Comparison of ENCODE assay signal across 2 cellular contexts in the genomic region with DNA sequence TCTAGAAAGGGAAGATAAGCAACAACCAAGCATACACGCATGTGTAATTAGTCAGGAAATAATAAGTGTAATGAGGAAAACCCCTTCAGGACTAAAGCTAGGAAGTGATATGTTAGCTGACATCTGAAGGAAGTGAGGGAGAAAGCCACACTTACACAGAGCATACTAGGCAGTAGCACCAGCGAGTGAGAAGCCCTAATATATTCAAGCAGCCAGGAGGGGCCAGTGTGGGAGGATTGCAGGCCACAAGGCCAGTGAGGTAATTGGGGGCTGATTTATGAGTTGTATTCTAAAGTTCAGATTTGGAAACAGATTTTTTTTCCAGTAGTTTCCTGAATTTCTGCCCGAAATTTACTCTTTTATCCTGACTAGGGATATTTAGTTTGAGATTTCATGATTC.
TF ChIP-seq lines count a peak whose summit lies in the region.

No MANE protein-coding gene starts in this region.

TF ChIP-seq in GM23338, 12 proteins besides CTCF, POLR2A, EP300 and RAD21:
- TF ChIP-seq, protein P1, sequence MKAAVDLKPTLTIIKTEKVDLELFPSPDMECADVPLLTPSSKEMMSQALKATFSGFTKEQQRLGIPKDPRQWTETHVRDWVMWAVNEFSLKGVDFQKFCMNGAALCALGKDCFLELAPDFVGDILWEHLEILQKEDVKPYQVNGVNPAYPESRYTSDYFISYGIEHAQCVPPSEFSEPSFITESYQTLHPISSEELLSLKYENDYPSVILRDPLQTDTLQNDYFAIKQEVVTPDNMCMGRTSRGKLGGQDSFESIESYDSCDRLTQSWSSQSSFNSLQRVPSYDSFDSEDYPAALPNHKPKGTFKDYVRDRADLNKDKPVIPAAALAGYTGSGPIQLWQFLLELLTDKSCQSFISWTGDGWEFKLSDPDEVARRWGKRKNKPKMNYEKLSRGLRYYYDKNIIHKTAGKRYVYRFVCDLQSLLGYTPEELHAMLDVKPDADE (IDR thresholded peaks at IDR 0.05) = no peak
- TF ChIP-seq ZNF114 (CRISPR knock-in tag; IDR thresholded peaks at IDR 0.05) (no peak), ZNF331 (CRISPR knock-in tag; IDR thresholded peaks at IDR 0.05; ENCODE audit: low read depth) (no peak), EZH2phosphoT487 (IDR thresholded peaks at IDR 0.05; ENCODE audit: unreplicated experiment) (no peak)
- TF ChIP-seq, protein P2, sequence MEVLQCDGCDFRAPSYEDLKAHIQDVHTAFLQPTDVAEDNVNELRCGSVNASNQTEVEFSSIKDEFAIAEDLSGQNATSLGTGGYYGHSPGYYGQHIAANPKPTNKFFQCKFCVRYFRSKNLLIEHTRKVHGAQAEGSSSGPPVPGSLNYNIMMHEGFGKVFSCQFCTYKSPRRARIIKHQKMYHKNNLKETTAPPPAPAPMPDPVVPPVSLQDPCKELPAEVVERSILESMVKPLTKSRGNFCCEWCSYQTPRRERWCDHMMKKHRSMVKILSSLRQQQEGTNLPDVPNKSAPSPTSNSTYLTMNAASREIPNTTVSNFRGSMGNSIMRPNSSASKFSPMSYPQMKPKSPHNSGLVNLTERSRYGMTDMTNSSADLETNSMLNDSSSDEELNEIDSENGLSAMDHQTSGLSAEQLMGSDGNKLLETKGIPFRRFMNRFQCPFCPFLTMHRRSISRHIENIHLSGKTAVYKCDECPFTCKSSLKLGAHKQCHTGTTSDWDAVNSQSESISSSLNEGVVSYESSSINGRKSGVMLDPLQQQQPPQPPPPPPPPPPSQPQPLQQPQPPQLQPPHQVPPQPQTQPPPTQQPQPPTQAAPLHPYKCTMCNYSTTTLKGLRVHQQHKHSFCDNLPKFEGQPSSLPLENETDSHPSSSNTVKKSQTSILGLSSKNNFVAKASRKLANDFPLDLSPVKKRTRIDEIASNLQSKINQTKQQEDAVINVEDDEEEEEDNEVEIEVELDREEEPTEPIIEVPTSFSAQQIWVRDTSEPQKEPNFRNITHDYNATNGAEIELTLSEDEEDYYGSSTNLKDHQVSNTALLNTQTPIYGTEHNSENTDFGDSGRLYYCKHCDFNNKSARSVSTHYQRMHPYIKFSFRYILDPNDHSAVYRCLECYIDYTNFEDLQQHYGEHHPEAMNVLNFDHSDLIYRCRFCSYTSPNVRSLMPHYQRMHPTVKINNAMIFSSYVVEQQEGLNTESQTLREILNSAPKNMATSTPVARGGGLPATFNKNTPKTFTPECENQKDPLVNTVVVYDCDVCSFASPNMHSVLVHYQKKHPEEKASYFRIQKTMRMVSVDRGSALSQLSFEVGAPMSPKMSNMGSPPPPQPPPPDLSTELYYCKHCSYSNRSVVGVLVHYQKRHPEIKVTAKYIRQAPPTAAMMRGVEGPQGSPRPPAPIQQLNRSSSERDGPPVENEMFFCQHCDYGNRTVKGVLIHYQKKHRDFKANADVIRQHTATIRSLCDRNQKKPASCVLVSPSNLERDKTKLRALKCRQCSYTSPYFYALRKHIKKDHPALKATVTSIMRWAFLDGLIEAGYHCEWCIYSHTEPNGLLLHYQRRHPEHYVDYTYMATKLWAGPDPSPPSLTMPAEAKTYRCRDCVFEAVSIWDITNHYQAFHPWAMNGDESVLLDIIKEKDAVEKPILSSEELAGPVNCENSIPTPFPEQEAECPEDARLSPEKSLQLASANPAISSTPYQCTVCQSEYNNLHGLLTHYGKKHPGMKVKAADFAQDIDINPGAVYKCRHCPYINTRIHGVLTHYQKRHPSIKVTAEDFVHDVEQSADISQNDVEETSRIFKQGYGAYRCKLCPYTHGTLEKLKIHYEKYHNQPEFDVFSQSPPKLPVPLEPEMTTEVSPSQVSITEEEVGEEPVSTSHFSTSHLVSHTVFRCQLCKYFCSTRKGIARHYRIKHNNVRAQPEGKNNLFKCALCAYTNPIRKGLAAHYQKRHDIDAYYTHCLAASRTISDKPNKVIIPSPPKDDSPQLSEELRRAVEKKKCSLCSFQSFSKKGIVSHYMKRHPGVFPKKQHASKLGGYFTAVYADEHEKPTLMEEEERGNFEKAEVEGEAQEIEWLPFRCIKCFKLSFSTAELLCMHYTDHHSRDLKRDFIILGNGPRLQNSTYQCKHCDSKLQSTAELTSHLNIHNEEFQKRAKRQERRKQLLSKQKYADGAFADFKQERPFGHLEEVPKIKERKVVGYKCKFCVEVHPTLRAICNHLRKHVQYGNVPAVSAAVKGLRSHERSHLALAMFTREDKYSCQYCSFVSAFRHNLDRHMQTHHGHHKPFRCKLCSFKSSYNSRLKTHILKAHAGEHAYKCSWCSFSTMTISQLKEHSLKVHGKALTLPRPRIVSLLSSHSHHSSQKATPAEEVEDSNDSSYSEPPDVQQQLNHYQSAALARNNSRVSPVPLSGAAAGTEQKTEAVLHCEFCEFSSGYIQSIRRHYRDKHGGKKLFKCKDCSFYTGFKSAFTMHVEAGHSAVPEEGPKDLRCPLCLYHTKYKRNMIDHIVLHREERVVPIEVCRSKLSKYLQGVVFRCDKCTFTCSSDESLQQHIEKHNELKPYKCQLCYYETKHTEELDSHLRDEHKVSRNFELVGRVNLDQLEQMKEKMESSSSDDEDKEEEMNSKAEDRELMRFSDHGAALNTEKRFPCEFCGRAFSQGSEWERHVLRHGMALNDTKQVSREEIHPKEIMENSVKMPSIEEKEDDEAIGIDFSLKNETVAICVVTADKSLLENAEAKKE (CRISPR knock-in tag; IDR thresholded peaks at IDR 0.05) = no peak
TF ChIP-seq in GM23338: peak in this region for 0.

TF ChIP-seq in H1, 55 proteins besides CTCF, POLR2A, EP300 and RAD21 (continued from another document):
- TF ChIP-seq SP4 (IDR thresholded peaks at IDR 0.05; ENCODE audit: low read length) = no peak
